ENCODE assay signal across 19 cellular contexts in the genomic region with DNA sequence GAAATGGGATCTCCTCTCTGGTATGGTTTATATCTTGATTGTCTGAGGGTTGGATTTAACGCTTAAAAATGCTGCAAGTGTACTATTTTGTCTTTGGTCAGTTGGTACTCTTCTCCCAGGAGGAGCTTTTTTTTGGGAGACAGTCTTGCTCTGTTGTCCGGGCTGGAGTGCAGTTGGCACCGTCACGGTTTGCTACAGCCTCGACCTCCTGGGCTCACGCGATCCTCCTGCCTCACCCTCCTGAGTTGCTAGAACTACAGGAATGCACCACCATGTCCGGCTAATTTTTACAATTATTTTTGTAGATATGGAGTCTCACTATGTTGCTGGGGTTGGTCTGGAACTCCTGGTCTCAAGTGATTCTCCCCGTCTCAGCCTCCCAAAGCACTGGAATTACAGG.
DNase-seq lines count a peak whose midpoint lies in the region; ATAC-seq, FAIRE-seq and TF ChIP-seq lines count a peak whose summit lies in the region.
"Had no signal": no experiment of that assay in that cellular context is flagged by ENCODE, and none has a peak within 500 bp of the region (broad histone marks: within the 10 kb centered on the region; RNA-seq: fewer than 3 reads in every experiment).

No MANE protein-coding gene starts in this region.

- WGBS in H9 (ENCODE audit: extremely low coverage, insufficient read length, low lambda C conversion rate) = no CpG with 5 or more reads among the region's 9 CpGs
- 90% methylated on average over 9 of the region's 9 CpGs for WGBS in smooth muscle cell (ENCODE audit: low lambda C conversion rate)

- peaks cover 48 to 57% of the 10 kb centered on the region in 2 experiments for H3K4me1 Mint-ChIP-seq in H9
- H3K4me1 Mint-ChIP-seq in astrocyte (ENCODE audit: low read depth, unreplicated experiment) = peaks cover 62% of the 10 kb centered on the region

- TF ChIP-seq POLR2A in GM12891 (IDR thresholded peaks at IDR 0.05; ENCODE audit: low read depth, low read length) = no peak

- no peak overlapping the region for H3K4me3 ChIP-seq in astrocyte (ENCODE audit: insufficient read depth, low read depth, low read length)
- H3K4me3 ChIP-seq in lower lobe of right lung = no peak overlapping the region
- no peak overlapping the region for H3K4me3 ChIP-seq in smooth muscle cell
- H3K4me3 ChIP-seq: neural progenitor cell had no signal

- H3K9me3 Mint-ChIP-seq in H9 = no peaks in the 10 kb centered on the region
- H3K9me3 Mint-ChIP-seq in astrocyte (ENCODE audit: unreplicated experiment) = no peaks in the 10 kb centered on the region

- H2AFZ ChIP-seq in H9 (ENCODE audit: low read length) (no peak overlapping the region), astrocyte (ENCODE audit: low read depth, low read length) (no peak overlapping the region), smooth muscle cell (ENCODE audit: low read depth) (no peak overlapping the region)
- H2AFZ ChIP-seq: neural progenitor cell had no signal

- H4K91ac ChIP-seq in H9 (ENCODE audit: insufficient read length, low read depth, low read length) = peak overlapping the region; percentile 51

- H3K4me3 Mint-ChIP-seq in H9 (no peak overlapping the region), astrocyte (ENCODE audit: unreplicated experiment) (peak overlapping the region; percentile 47)
- H3K4me3 Mint-ChIP-seq: neural progenitor cell had no signal

- H3K36me3 Mint-ChIP-seq in H9 (ENCODE audit: insufficient read depth in 1 of 3, low read depth in 3 of 3) (peaks cover 2 to 30% (median 12%) of the 10 kb centered on the region in 3 experiments), astrocyte (ENCODE audit: low read depth, unreplicated experiment) (peaks cover 20% of the 10 kb centered on the region)

- ATAC-seq in lower lobe of right lung (no peak), HG02610 (IDR thresholded peaks at IDR 0.05; ENCODE audit: unreplicated experiment) (no peak)

- no peak overlapping the region for H3K23ac ChIP-seq in H9 (ENCODE audit: insufficient read length, low read depth, low read length)

- H3K4me1 ChIP-seq in H9 (ENCODE audit: insufficient read depth, low read length) = peaks cover 13% of the 10 kb centered on the region
- H3K4me1 ChIP-seq in astrocyte (ENCODE audit: insufficient read depth, low read length) = peaks cover 54% of the 10 kb centered on the region
- H3K4me1 ChIP-seq in lower lobe of right lung = peaks cover 93% of the 10 kb centered on the region
- H3K4me1 ChIP-seq in smooth muscle cell (ENCODE audit: low read depth) = peaks cover 36% of the 10 kb centered on the region

- H2AK5ac ChIP-seq in H9 (ENCODE audit: insufficient read length, low read length) = no peak overlapping the region

- peaks cover 81% of the 10 kb centered on the region for H3F3A ChIP-seq in smooth muscle cell (ENCODE audit: low read depth)

- FAIRE-seq in astrocyte (lab: Jason Lieb, UNC) (no peak), GM12891 (lab: Jason Lieb, UNC) (no peak)
- FAIRE-seq: GM12892, H1 had no signal

- H3K18ac ChIP-seq in H9 (ENCODE audit: insufficient read length, low read depth, low read length) = no peak overlapping the region

- H2BK120ac ChIP-seq in H9 (ENCODE audit: low read depth, low read length, poor library complexity, severe bottlenecking) = no peak overlapping the region

- no peak overlapping the region for H2BK12ac ChIP-seq in H9 (ENCODE audit: insufficient read length, low read depth, low read length)

- H3K23me2 ChIP-seq in H9 (ENCODE audit: insufficient read length, low read depth, low read length, poor library complexity, severe bottlenecking) = no peaks in the 10 kb centered on the region

- intact Hi-C loops in lower lobe of right lung (cut with DNase I) = no loop called here

- H2BK5ac ChIP-seq in H9 (ENCODE audit: insufficient read length, low read length) = no peak overlapping the region

- H2BK15ac ChIP-seq in H9 (ENCODE audit: low read depth, low read length) = no peak overlapping the region

- H3K27me3 ChIP-seq in H9 (ENCODE audit: insufficient read depth, low read length) (no peaks in the 10 kb centered on the region), astrocyte (ENCODE audit: insufficient read depth, low read length) (no peaks in the 10 kb centered on the region), lower lobe of right lung (ENCODE audit: low read depth) (no peaks in the 10 kb centered on the region), smooth muscle cell (ENCODE audit: low read depth) (no peaks in the 10 kb centered on the region)
- H3K27me3 ChIP-seq: BE2C, neural progenitor cell had no signal

- no peak overlapping the region for H3K4me2 ChIP-seq in H9 (ENCODE audit: insufficient read depth, insufficient read length, low read length)
- peak overlapping the region; percentile 71 for H3K4me2 ChIP-seq in astrocyte (ENCODE audit: low read length)
- peak overlapping the region; percentile 66 for H3K4me2 ChIP-seq in smooth muscle cell
- H3K4me2 ChIP-seq: neural progenitor cell had no signal

- no peak overlapping the region for H4K5ac ChIP-seq in H9 (ENCODE audit: insufficient read length, low read depth, low read length)

- no peak overlapping the region for H2BK20ac ChIP-seq in H9 (ENCODE audit: low read depth, low read length, poor library complexity, severe bottlenecking)

- no peak for DNase-seq in H9
- DNase-seq in astrocyte (ENCODE audit: low read depth) = no peak
- no peak for DNase-seq in lower lobe of right lung
- DNase-seq in smooth muscle cell (lab: John Stamatoyannopoulos, UW; ENCODE audit: unreplicated experiment) = no peak
- no peak for DNase-seq in NCI-H1048 (lab: John Stamatoyannopoulos, UW)
- no peak for DNase-seq in GM12891 (ENCODE audit: insufficient read length, low spot score)
- no peak for DNase-seq in NCI-H2196 (lab: John Stamatoyannopoulos, UW; ENCODE audit: unreplicated experiment)
- DNase-seq: activated CD4-positive, CD25-positive, alpha-beta regulatory T cell treated with anti-CD3 and anti-CD28 coated beads, Interleukin-2, amount 50 U/mL, for 72 hours; activated T-cell treated with anti-CD3 and anti-CD28 coated beads, Interleukin-2, amount 50 U/mL, for 1 hour; amygdala; BE2C; EL; kidney glomerular epithelial cell; stimulated activated CD4-positive, alpha-beta T cell treated with anti-CD3 and anti-CD28 coated beads, Interleukin-15, amount 100 ng/mL, for 24 hours; SW 1271 had no signal

- no peak overlapping the region for H3K4ac ChIP-seq in H9 (ENCODE audit: low read depth, low read length)

- no peak overlapping the region for H3K56ac ChIP-seq in H9 (ENCODE audit: insufficient read length, low read depth, low read length)

- H4K20me1 ChIP-seq in H9 (ENCODE audit: control insufficient read depth, insufficient read depth, insufficient read length) = no peaks in the 10 kb centered on the region
- peaks cover 54% of the 10 kb centered on the region for H4K20me1 ChIP-seq in astrocyte (ENCODE audit: insufficient read depth, low read length)
- peaks cover 99% of the 10 kb centered on the region for H4K20me1 ChIP-seq in smooth muscle cell (ENCODE audit: low read depth)

- H4K8ac ChIP-seq in H9 (replicated peaks; ENCODE audit: insufficient read length, low read depth, low read length) = no peak overlapping the region

- no peak overlapping the region for H3K9ac ChIP-seq in H9 (ENCODE audit: extremely low read depth, insufficient read length, low read length)
- peak overlapping the region; percentile 65 for H3K9ac ChIP-seq in astrocyte (ENCODE audit: low read length)
- H3K9ac ChIP-seq in smooth muscle cell (ENCODE audit: low read depth) = peak overlapping the region; percentile 35
- H3K9ac ChIP-seq: neural progenitor cell had no signal

- no peaks in the 10 kb centered on the region for H3K79me1 ChIP-seq in H9 (ENCODE audit: insufficient read depth, low read depth, low read length, poor library complexity, severe bottlenecking)

- H3K27me3 Mint-ChIP-seq in H9 (ENCODE audit: low read depth) (no peaks in the 10 kb centered on the region), astrocyte (ENCODE audit: low read depth, unreplicated experiment) (no peaks in the 10 kb centered on the region)

- no peak overlapping the region for H3K14ac ChIP-seq in H9 (ENCODE audit: insufficient read depth, low read length)

- H3K9me3 ChIP-seq in H9 (ENCODE audit: control insufficient read depth, low read depth, low read length) (no peaks in the 10 kb centered on the region), astrocyte (ENCODE audit: insufficient read depth, low read depth, low read length) (no peaks in the 10 kb centered on the region), lower lobe of right lung (no peaks in the 10 kb centered on the region), smooth muscle cell (replicated peaks; ENCODE audit: low read depth) (no peaks in the 10 kb centered on the region)
- H3K9me3 ChIP-seq: BE2C had no signal

- H3T11ph ChIP-seq in H9 (ENCODE audit: low read length) = no peak overlapping the region

- H3K36me3 ChIP-seq in astrocyte (ENCODE audit: insufficient read depth, low read length) (peaks cover 11% of the 10 kb centered on the region), lower lobe of right lung (no peaks in the 10 kb centered on the region), smooth muscle cell (ENCODE audit: low read depth) (no peaks in the 10 kb centered on the region)
- H3K36me3 ChIP-seq: neural progenitor cell had no signal

- H3K79me2 ChIP-seq in H9 (ENCODE audit: insufficient read depth, low read length) (peaks cover 12% of the 10 kb centered on the region; the same call in 1 of the 2 replicates), astrocyte (ENCODE audit: insufficient read depth, low read length) (peaks cover 89% of the 10 kb centered on the region), smooth muscle cell (ENCODE audit: low read depth) (peaks cover 98% of the 10 kb centered on the region)

- H3K27ac Mint-ChIP-seq in H9 (peak overlapping the region in 2 of 3 experiments; percentile 45 to 46; a peak in 5 of 7 replicates), astrocyte (ENCODE audit: unreplicated experiment) (peak overlapping the region; percentile 97)

- no peak overlapping the region for H3K27ac ChIP-seq in H9 (ENCODE audit: insufficient read length, low read depth, low read length)
- peak overlapping the region; percentile 94 for H3K27ac ChIP-seq in astrocyte (ENCODE audit: low read depth, low read length)
- H3K27ac ChIP-seq in lower lobe of right lung = peak overlapping the region; percentile 83
- peak overlapping the region; percentile 99 for H3K27ac ChIP-seq in smooth muscle cell (ENCODE audit: low read depth)
- H3K27ac ChIP-seq: neural progenitor cell had no signal

- no peak for TF ChIP-seq CTCF in H9 (conservative IDR thresholded peaks at IDR 0.05)
- no peak for TF ChIP-seq CTCF in astrocyte (IDR thresholded peaks at IDR 0.05; ENCODE audit: insufficient read depth, low read depth, low read length)
- no peak for TF ChIP-seq CTCF in lower lobe of right lung (IDR thresholded peaks at IDR 0.05)
- no peak for TF ChIP-seq CTCF in smooth muscle cell (IDR thresholded peaks at IDR 0.05; ENCODE audit: borderline replicate concordance, insufficient read depth, poor library complexity, severe bottlenecking)

TF ChIP-seq in GM12891, 5 proteins besides CTCF, POLR2A, EP300 and RAD21:
- no peak for TF ChIP-seq TAF1 (IDR thresholded peaks at IDR 0.05; ENCODE audit: low read depth, low read length)
